Comparison of ENCODE assay signal across 1 cellular context in genomic region chr14:100680439-100681051, GRCh38.
TF ChIP-seq lines count a peak whose summit lies in the region.

No MANE protein-coding gene starts in this region.

TF ChIP-seq in H1, 55 proteins besides CTCF, POLR2A, EP300 and RAD21:
- TF ChIP-seq KDM5A (IDR thresholded peaks at IDR 0.05; ENCODE audit: low read length) (no peak), FOSL1 (IDR thresholded peaks at IDR 0.05; ENCODE audit: insufficient read depth, low read depth, low read length) (no peak), TCF12 (IDR thresholded peaks at IDR 0.05; ENCODE audit: low read depth, low read length) (no peak)
TF ChIP-seq in H1: peak in this region for 0.
